Comparison of ENCODE assay signal across 13 cellular contexts in the genomic region with DNA sequence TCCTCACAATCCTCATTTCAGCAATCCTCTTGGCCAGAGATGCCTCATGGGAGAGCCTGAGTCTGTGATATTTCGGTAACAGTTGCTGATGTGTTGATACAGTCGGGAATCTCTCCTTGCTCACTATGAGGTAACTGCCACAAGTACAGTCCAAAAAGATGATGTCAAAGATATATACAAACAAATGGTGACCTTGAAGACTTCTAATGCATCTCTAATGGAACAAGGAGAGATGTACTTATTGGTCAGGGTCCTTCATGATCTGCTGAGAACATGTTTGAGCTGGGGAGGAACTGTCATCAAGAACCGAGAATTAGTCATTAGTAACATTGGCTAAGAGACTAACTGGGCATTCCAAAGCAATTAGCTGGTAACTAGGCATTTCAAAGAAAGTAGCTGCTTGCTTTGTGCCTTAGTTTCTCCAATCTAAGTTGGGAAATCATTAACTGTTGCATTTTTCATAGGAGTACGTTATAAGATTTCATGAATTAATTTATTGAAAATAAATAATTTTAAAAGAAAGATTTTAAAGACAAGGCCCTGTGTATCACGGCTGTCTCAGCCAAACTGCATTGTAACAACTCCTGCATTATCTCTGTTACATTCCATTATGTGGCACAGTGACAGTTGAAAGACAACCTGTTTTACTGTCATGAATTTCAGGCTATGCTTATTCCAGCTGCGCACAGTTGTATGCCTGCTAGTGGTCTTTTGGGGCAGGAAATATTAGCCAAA. TPM values are rescaled to one million over a fixed set of nuclear protein-coding genes. Genes with fewer than 3 reads are reported as not detected.
DNase-seq lines count a peak whose midpoint lies in the region; TF ChIP-seq lines count a peak whose summit lies in the region.
"Had no signal": no experiment of that assay in that cellular context is flagged by ENCODE, and none has a peak within 500 bp of the region (broad histone marks: within the 10 kb centered on the region; RNA-seq: fewer than 3 reads in every experiment).

No MANE protein-coding gene starts in this region.

- peaks cover 14% of the 10 kb centered on the region for H3K4me1 ChIP-seq in cardiac muscle cell (ENCODE audit: low read depth)
- H3K4me1 ChIP-seq in rectal smooth muscle tissue (ENCODE audit: control insufficient read depth, insufficient read depth, low read length), result peaks cover 20% of the 10 kb centered on the region

- no peak overlapping the region for H3K27ac Mint-ChIP-seq in activated naive CD4-positive, alpha-beta T cell treated with anti-CD3 and anti-CD28 coated beads, Interleukin-2, amount 10 ng/mL, durations not matched to agents 7 days and 5 days

- H3K27ac ChIP-seq in cardiac muscle cell, result peak overlapping the region; percentile 68
- H3K27ac ChIP-seq in rectal smooth muscle tissue (ENCODE audit: low read depth, low read length), result peak overlapping the region; percentile 89

- DNase-seq in AG10803 (ENCODE audit: low read depth) (peak; percentile 72), amniotic epithelial cell (ENCODE audit: low read depth) (peak; percentile 80), cardiac muscle cell (ENCODE audit: low read depth in 1 of 2, low spot score in 1 of 2) (peak in 1 of 2 donors; percentile 74), SKM-1 treated with dmso at 0.1 percent for 144 hours (lab: John Stamatoyannopoulos, UW; ENCODE audit: unreplicated experiment) (no peak), dedifferentiated amniotic fluid mesenchymal stem cell (ENCODE audit: extremely low spot score) (no peak), SKM-1 (lab: John Stamatoyannopoulos, UW; ENCODE audit: unreplicated experiment) (no peak)
- no peak for DNase-seq in activated naive CD4-positive, alpha-beta T cell treated with anti-CD3 and anti-CD28 coated beads, Interleukin-2, amount 10 ng/mL, durations not matched to agents 7 days and 5 days
- DNase-seq: activated CD8-positive, alpha-beta memory T cell treated with anti-CD3 and anti-CD28 coated beads, Interleukin-2, amount 50 U/mL, for 4 hours; GF-D8; NCI-H1092 treated with DMSO at 0.1 percent for 48 hours; stimulated activated naive CD4-positive, alpha-beta T cell treated with Interleukin-2 at 50 U/mL for 16 hours; T-helper 2 cell had no signal

- H3K27me3 Mint-ChIP-seq in activated naive CD4-positive, alpha-beta T cell treated with anti-CD3 and anti-CD28 coated beads, Interleukin-2, amount 10 ng/mL, durations not matched to agents 7 days and 5 days, result no peaks in the 10 kb centered on the region

- no peaks in the 10 kb centered on the region for H3K9me3 ChIP-seq in cardiac muscle cell (ENCODE audit: low read depth)

- H3K27me3 ChIP-seq in cardiac muscle cell (no peaks in the 10 kb centered on the region), rectal smooth muscle tissue (ENCODE audit: control insufficient read depth, insufficient read depth, low read length) (no peaks in the 10 kb centered on the region)

- H3K4me3 Mint-ChIP-seq in activated naive CD4-positive, alpha-beta T cell treated with anti-CD3 and anti-CD28 coated beads, Interleukin-2, amount 10 ng/mL, durations not matched to agents 7 days and 5 days, result no peak overlapping the region

- no peaks in the 10 kb centered on the region for H3K36me3 Mint-ChIP-seq in activated naive CD4-positive, alpha-beta T cell treated with anti-CD3 and anti-CD28 coated beads, Interleukin-2, amount 10 ng/mL, durations not matched to agents 7 days and 5 days

- no peaks in the 10 kb centered on the region for H3K4me1 Mint-ChIP-seq in activated naive CD4-positive, alpha-beta T cell treated with anti-CD3 and anti-CD28 coated beads, Interleukin-2, amount 10 ng/mL, durations not matched to agents 7 days and 5 days

- no peak overlapping the region for H3K9ac ChIP-seq in rectal smooth muscle tissue (ENCODE audit: low read length)

- H3K36me3 ChIP-seq in cardiac muscle cell, result no peaks in the 10 kb centered on the region
- H3K36me3 ChIP-seq in rectal smooth muscle tissue (ENCODE audit: control insufficient read depth, insufficient read depth, low read length), result no peaks in the 10 kb centered on the region

- CTCF ChIA-PET in activated naive CD4-positive, alpha-beta T cell treated with anti-CD3 and anti-CD28 coated beads, Interleukin-2, amount 10 ng/mL, durations not matched to agents 7 days and 5 days (lab: Charles Lee), result no interaction called here

- TF ChIP-seq CTCF in AG10803 (conservative IDR thresholded peaks at IDR 0.05; ENCODE audit: low read length) (no peak), cardiac muscle cell (IDR thresholded peaks at IDR 0.05; ENCODE audit: low read depth, low read length) (no peak)

- H3K9me3 Mint-ChIP-seq in activated naive CD4-positive, alpha-beta T cell treated with anti-CD3 and anti-CD28 coated beads, Interleukin-2, amount 10 ng/mL, durations not matched to agents 7 days and 5 days, result no peaks in the 10 kb centered on the region

- no peak overlapping the region for H3K4me3 ChIP-seq in AG10803 (ENCODE audit: low read length)
- H3K4me3 ChIP-seq in cardiac muscle cell, result no peak overlapping the region
- no peak overlapping the region for H3K4me3 ChIP-seq in rectal smooth muscle tissue (ENCODE audit: low read length)

RNA-seq across cellular contexts. Expression of a gene that starts 56.0 kb away (rescaled TPM):
- 56.8 and 107 TPM in 2 replicates for total RNA-seq in cardiac muscle cell
- 64.8 and 84.7 TPM in 2 replicates for polyA plus RNA-seq in cardiac muscle cell

Comparison
In these comparisons a context has a peak if more than half of its experiments do, and no peak if none do; other contexts are left out.
1. DNase-seq: peak in AG10803 (single experiment) and amniotic epithelial cell (single experiment); none in SKM-1 treated with dmso at 0.1 percent for 144 hours (single experiment), dedifferentiated amniotic fluid mesenchymal stem cell (single experiment), SKM-1 (single experiment) and activated naive CD4-positive, alpha-beta T cell treated with anti-CD3 and anti-CD28 coated beads, Interleukin-2, amount 10 ng/mL, durations not matched to agents 7 days and 5 days (single experiment).